Comparison of ENCODE assay signal across 8 cellular contexts in the genomic region with DNA sequence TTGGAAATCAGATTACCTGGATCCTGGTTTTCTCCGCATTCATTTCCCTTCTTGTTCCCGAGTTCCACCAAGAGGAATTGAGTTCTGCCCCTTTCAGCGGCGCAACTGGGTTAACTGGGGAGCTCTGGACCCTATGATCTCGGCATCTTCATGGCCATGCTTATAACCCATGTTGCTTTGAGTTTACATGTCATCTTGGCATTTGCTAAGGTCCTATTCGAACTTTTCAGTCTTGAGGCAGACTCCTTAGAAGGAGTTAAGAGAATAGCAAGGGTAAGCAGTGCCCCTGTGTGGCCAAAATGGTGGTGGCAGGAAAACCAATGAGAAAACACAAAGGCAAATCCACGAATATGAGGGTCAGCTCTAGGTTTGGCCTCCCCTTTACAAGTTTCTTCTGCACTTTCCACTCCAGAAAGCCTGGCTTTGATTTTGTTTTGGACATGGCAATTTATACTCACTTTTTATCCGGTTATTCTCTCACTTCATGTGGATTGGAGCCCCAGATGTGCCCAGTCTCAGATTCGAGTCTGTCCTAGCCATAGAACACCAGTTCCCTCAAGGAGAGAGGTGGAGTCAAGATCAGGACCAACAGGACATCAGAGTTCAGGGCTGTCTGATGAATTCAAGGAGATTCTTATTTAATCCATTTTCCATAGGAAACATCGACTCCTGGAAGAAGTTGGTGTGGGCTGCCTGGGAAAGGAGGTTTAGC. TPM values are rescaled to one million over a fixed set of nuclear protein-coding genes. Genes with fewer than 3 reads are reported as not detected.
A peak's percentile ranks its signal among the peaks of the same experiment; 100 is the strongest.
DNase-seq lines count a peak whose midpoint lies in the region; ATAC-seq, FAIRE-seq and TF ChIP-seq lines count a peak whose summit lies in the region.

No MANE protein-coding gene starts in this region.

- peaks cover 2% of the 10 kb centered on the region; the same call in 1 of the 2 replicates for H3K4me1 ChIP-seq in HUES64 (ENCODE audit: insufficient read depth, low read length)
- no peaks in the 10 kb centered on the region for H3K4me1 ChIP-seq in SJCRH30
- H3K4me1 ChIP-seq in heart left ventricle = peaks cover 3 to 10% (median 7%) of the 10 kb centered on the region in 12 donors
- H3K4me1 ChIP-seq in pancreas = peaks cover 0 to 7% (median 3%) of the 10 kb centered on the region in 3 donors
- no peaks in the 10 kb centered on the region for H3K4me1 ChIP-seq in aorta (ENCODE audit: control insufficient read depth in 1 of 2, insufficient read depth in 2 of 2, low read length in 2 of 2)

- 24% methylated on average over 10 of the region's 10 CpGs for WGBS in HUES64
- WGBS in heart left ventricle, 4 donors = 18 to 26% (median 21%) methylated on average over 10 of the region's 10 CpGs
- 17 to 20% methylated on average over 10 of the region's 10 CpGs for WGBS in pancreas, 2 donors
- WGBS in aorta, 2 donors = 20 to 22% methylated on average over 10 of the region's 10 CpGs

- peak overlapping the region; percentile 82 for H3K4me3 Mint-ChIP-seq in activated naive CD8-positive, alpha-beta T cell treated with anti-CD3 and anti-CD28 coated beads, Interleukin-2, amount 10 ng/mL, durations not matched to agents 7 days and 5 days

- peak; percentile 44 for ATAC-seq in GM18858 (IDR thresholded peaks at IDR 0.05; ENCODE audit: unreplicated experiment)
- peak; percentile 76 for ATAC-seq in activated naive CD8-positive, alpha-beta T cell treated with anti-CD3 and anti-CD28 coated beads, Interleukin-2, amount 10 ng/mL, durations not matched to agents 7 days and 5 days (ENCODE audit: low read depth)
- peak in 3 of 4 donors; percentile 82 to 91 (median 86) for ATAC-seq in heart left ventricle
- ATAC-seq in pancreas = peak; percentile 86 to 97 (median 96)
- peak; percentile 84 for ATAC-seq in aorta (ENCODE audit: low FRiP score)

- peak overlapping the region; percentile 31 for H3K9ac ChIP-seq in HUES64 (ENCODE audit: low read depth, low read length)

- peaks cover 7% of the 10 kb centered on the region for H3K4me1 Mint-ChIP-seq in activated naive CD8-positive, alpha-beta T cell treated with anti-CD3 and anti-CD28 coated beads, Interleukin-2, amount 10 ng/mL, durations not matched to agents 7 days and 5 days

- H3K27me3 ChIP-seq in HUES64 (ENCODE audit: insufficient read depth, low read length) (peaks cover 51% of the 10 kb centered on the region), SJCRH30 (peaks cover 3% of the 10 kb centered on the region; the same call in 1 of the 2 replicates), heart left ventricle (peaks cover 0 to 49% (median 11%) of the 10 kb centered on the region in 9 donors), pancreas (peaks cover 0 to 3% (median 0%) of the 10 kb centered on the region in 4 donors), aorta (ENCODE audit: control insufficient read depth in 1 of 2, insufficient read depth in 2 of 2, low read length in 1 of 2) (no peaks in the 10 kb centered on the region)

- H3K4me3 ChIP-seq in AG09309 (ENCODE audit: control insufficient read depth, low read depth, low read length) (peak overlapping the region; percentile 46), HUES64 (ENCODE audit: low read length) (peak overlapping the region; percentile 72), SJCRH30 (no peak overlapping the region), heart left ventricle (peak overlapping the region; percentile 21 to 58 (median 49)), pancreas (peak overlapping the region; percentile 23 to 51 (median 34)), aorta (ENCODE audit: low read length in 2 of 2) (peak overlapping the region in 1 of 2 donors; percentile 3)

- intact Hi-C loops in heart left ventricle (cut with DNase I) (loop anchor here in 8 of 10 donors (1.0 to 10.0 kb wide), 7 partner anchors 21 to 535 kb away; no protein-coding TSS in a partner anchor), pancreas (cut with DNase I) (loop anchor here in 1 of 3 donors (10.0 kb wide), 1 partner anchor 465 kb away; no protein-coding TSS in a partner anchor), aorta (cut with DNase I) (loop anchor here (2.0 to 10.0 kb wide), 3 partner anchors 285 to 467 kb away; no protein-coding TSS in a partner anchor)

- no peak overlapping the region for H3K27ac ChIP-seq in HUES64 (ENCODE audit: low read depth, low read length)
- H3K27ac ChIP-seq in SJCRH30 = no peak overlapping the region
- no peak overlapping the region for H3K27ac ChIP-seq in heart left ventricle
- no peak overlapping the region for H3K27ac ChIP-seq in pancreas
- no peak overlapping the region for H3K27ac ChIP-seq in aorta (ENCODE audit: low read depth in 1 of 2, low read length in 2 of 2)

- H3K27me3 Mint-ChIP-seq in activated naive CD8-positive, alpha-beta T cell treated with anti-CD3 and anti-CD28 coated beads, Interleukin-2, amount 10 ng/mL, durations not matched to agents 7 days and 5 days = peaks cover 63% of the 10 kb centered on the region

- DNase-seq in AG09309 (ENCODE audit: low read depth) = peak; percentile 43
- peak; percentile 38 to 69 for DNase-seq in SJCRH30
- peak; percentile 59 for DNase-seq in activated naive CD8-positive, alpha-beta T cell treated with anti-CD3 and anti-CD28 coated beads, Interleukin-2, amount 10 ng/mL, durations not matched to agents 7 days and 5 days
- peak in 4 of 5 donors; percentile 35 to 52 (median 46) for DNase-seq in heart left ventricle
- peak in 3 of 6 donors; percentile 34 to 65 (median 37) for DNase-seq in pancreas
- DNase-seq in aorta = peak in 1 of 2 donors; percentile 62

- H3K9me3 Mint-ChIP-seq in activated naive CD8-positive, alpha-beta T cell treated with anti-CD3 and anti-CD28 coated beads, Interleukin-2, amount 10 ng/mL, durations not matched to agents 7 days and 5 days = no peaks in the 10 kb centered on the region

- no peak overlapping the region for H3K27ac Mint-ChIP-seq in activated naive CD8-positive, alpha-beta T cell treated with anti-CD3 and anti-CD28 coated beads, Interleukin-2, amount 10 ng/mL, durations not matched to agents 7 days and 5 days

- TF ChIP-seq CTCF in AG09309 (IDR thresholded peaks at IDR 0.05; ENCODE audit: control insufficient read depth, insufficient read depth, low read depth, low read length, missing control alignments) (peak; percentile 89), heart left ventricle (IDR thresholded peaks at IDR 0.05) (peak; percentile 56 to 85 (median 76)), pancreas (IDR thresholded peaks at IDR 0.05) (peak; percentile 31 to 59 (median 56))

- no peaks in the 10 kb centered on the region for H3K36me3 Mint-ChIP-seq in activated naive CD8-positive, alpha-beta T cell treated with anti-CD3 and anti-CD28 coated beads, Interleukin-2, amount 10 ng/mL, durations not matched to agents 7 days and 5 days

- POLR2A ChIA-PET in activated naive CD8-positive, alpha-beta T cell treated with anti-CD3 and anti-CD28 coated beads, Interleukin-2, amount 10 ng/mL, durations not matched to agents 7 days and 5 days (lab: Charles Lee) = interaction anchor here (1.3 kb wide), 1 partner anchor 21 kb away, joined by 3 read pairs; no protein-coding TSS in a partner anchor

- H3K9me3 ChIP-seq in HUES64 (ENCODE audit: insufficient read depth, low read depth, low read length) = no peaks in the 10 kb centered on the region
- no peaks in the 10 kb centered on the region for H3K9me3 ChIP-seq in SJCRH30 (replicated peaks)
- H3K9me3 ChIP-seq in heart left ventricle = no peaks in the 10 kb centered on the region
- no peaks in the 10 kb centered on the region for H3K9me3 ChIP-seq in pancreas
- H3K9me3 ChIP-seq in aorta (ENCODE audit: control insufficient read depth, low read length) = peaks cover 1% of the 10 kb centered on the region

- FAIRE-seq in pancreas (lab: Jason Lieb, UNC) = peak; percentile 13

- no peaks in the 10 kb centered on the region for H3K36me3 ChIP-seq in HUES64 (ENCODE audit: insufficient read depth, low read length)
- H3K36me3 ChIP-seq in SJCRH30 = no peaks in the 10 kb centered on the region
- H3K36me3 ChIP-seq in heart left ventricle = no peaks in the 10 kb centered on the region
- no peaks in the 10 kb centered on the region for H3K36me3 ChIP-seq in pancreas
- H3K36me3 ChIP-seq in aorta (ENCODE audit: control insufficient read depth in 1 of 2, insufficient read depth in 2 of 2, low read length in 1 of 2) = no peaks in the 10 kb centered on the region

- TF ChIP-seq POLR2A in heart left ventricle (IDR thresholded peaks at IDR 0.05) = no peak

RNA-seq across cellular contexts. Expression of gene FBXO3, which starts 55.3 kb away (rescaled TPM):
- polyA plus RNA-seq in HUES64 (2013, experiment 1 of 2) = 20.2 TPM
- 20.6 TPM for polyA plus RNA-seq in HUES64 (2013, experiment 2 of 2)
- 26.2 and 30.4 TPM in 2 replicates for total RNA-seq in SJCRH30 (2014; rRNA removed; shearing (Covaris generic))
- 10 to 100 TPM; 29.4 to 30.1 TPM for total RNA-seq in activated naive CD8-positive, alpha-beta T cell treated with anti-CD3 and anti-CD28 coated beads, Interleukin-2, amount 10 ng/mL, durations not matched to agents 7 days and 5 days
- total RNA-seq in heart left ventricle (10 to 100 TPM; 47.3 to 72.8 (median 52.4) TPM), pancreas (10 to 100 TPM; 12.2 to 24.7 (median 16.4) TPM), aorta (10 to 100 TPM; 33.7 to 35.8 TPM)
- polyA plus RNA-seq in heart left ventricle (10 to 100 TPM; 25.7 to 35.4 TPM), pancreas (10 to 100 TPM; 13.3 to 26.6 TPM), aorta (10 to 100 TPM; 17.8 to 28.2 TPM)

Comparison
In these comparisons a context has a peak if more than half of its experiments do, and no peak if none do; other contexts are left out.
1. ATAC-seq: peak in every context shown above with its lines; median percentile 96 in pancreas; 86 in heart left ventricle; 84 in aorta; 76 in activated naive CD8-positive, alpha-beta T cell treated with anti-CD3 and anti-CD28 coated beads, Interleukin-2, amount 10 ng/mL, durations not matched to agents 7 days and 5 days; 44 in GM18858.